ENCODE assay signal across 8 cellular contexts in the genomic region with DNA sequence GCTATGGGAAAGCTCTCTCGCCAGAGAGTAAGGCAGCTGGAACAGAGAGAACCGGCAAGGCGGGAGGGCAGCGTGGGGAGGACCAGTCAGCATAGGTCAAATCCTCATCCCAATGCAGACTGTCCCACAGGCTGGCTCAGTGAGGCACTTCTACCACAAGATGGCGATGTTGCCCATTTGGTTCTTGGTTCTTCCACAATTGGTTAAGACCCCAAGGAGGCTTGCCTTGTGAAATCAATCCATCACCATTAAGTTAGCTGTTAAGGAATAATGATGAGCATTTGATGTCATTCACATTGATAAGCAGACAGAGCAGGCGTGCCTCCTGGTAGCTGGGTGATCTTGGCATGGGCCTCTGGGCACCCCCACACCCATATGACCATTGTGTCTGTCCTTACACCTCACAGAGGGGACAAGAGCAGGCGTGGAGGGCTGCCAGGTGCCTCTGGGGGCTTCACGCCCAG. TPM values are rescaled to one million over a fixed set of nuclear protein-coding genes. Genes with fewer than 3 reads are reported as not detected.
A peak's percentile ranks its signal among the peaks of the same experiment; 100 is the strongest.
DNase-seq lines count a peak whose midpoint lies in the region; ATAC-seq and TF ChIP-seq lines count a peak whose summit lies in the region.

No MANE protein-coding gene starts in this region.

- peak; percentile 41 to 89 (median 63) for TF ChIP-seq CTCF in body of pancreas (IDR thresholded peaks at IDR 0.05)
- peak; percentile 57 to 92 (median 80) for TF ChIP-seq CTCF in spleen (IDR thresholded peaks at IDR 0.05 in 8 of 11, conservative IDR thresholded peaks at IDR 0.05 in 3 of 11)

- H3K27ac ChIP-seq in body of pancreas = no peak overlapping the region
- H3K27ac ChIP-seq in spleen = no peak overlapping the region

- H3K27me3 ChIP-seq in HAP-1 (ENCODE audit: low read depth) = no peaks in the 10 kb centered on the region
- H3K27me3 ChIP-seq in body of pancreas = no peaks in the 10 kb centered on the region
- no peaks in the 10 kb centered on the region for H3K27me3 ChIP-seq in spleen (replicated peaks in 1 of 7)

- ATAC-seq in body of pancreas (peak; percentile 52), HG03135 (IDR thresholded peaks at IDR 0.05; ENCODE audit: unreplicated experiment) (no peak)

- H3K4me3 ChIP-seq in HAP-1 (no peak overlapping the region), body of pancreas (no peak overlapping the region), spleen (no peak overlapping the region)

- 15 to 23% methylated on average over 4 to 8 of the region's 8 CpGs for WGBS in body of pancreas, 2 donors
- WGBS in spleen, 5 donors = 13 to 22% (median 19%) methylated on average over 8 of the region's 8 CpGs

- H3K36me3 ChIP-seq in HAP-1 (replicated peaks) (no peaks in the 10 kb centered on the region), body of pancreas (replicated peaks in 1 of 2; ENCODE audit: insufficient read depth in 1 of 2, low read depth in 2 of 2) (no peaks in the 10 kb centered on the region), spleen (no peaks in the 10 kb centered on the region)

- DNase-seq in G401 (ENCODE audit: low spot score) (peak; percentile 79), HAP-1 (ENCODE audit: low spot score in 2 of 2) (peak; percentile 69 to 87), NCI-H1105 (lab: John Stamatoyannopoulos, UW) (peak; percentile 65), T1000 (lab: John Stamatoyannopoulos, UW) (peak; percentile 54), body of pancreas (peak; percentile 42 to 63 (median 58)), iPS-NIHi11 (ENCODE audit: low spot score) (peak; percentile 91), spleen (peak; percentile 76)

- TF ChIP-seq POLR2A in body of pancreas (IDR thresholded peaks at IDR 0.05) (no peak), spleen (IDR thresholded peaks at IDR 0.05) (no peak)

- in situ Hi-C loops in G401 (cut with HindIII; ENCODE audit: low sequenced_read_pairs) = no loop called here
- in situ Hi-C loops in HAP-1 (cut with MboI; ENCODE audit: low sequenced_read_pairs) = loop anchor here (5.0 kb wide), 1 partner anchor 170 kb away; no protein-coding TSS in a partner anchor

- intact Hi-C loops in body of pancreas (cut with DNase I) (no loop called here), spleen (cut with DNase I; ENCODE audit: low total_unique reads) (loop anchor here (5.0 kb wide), 1 partner anchor 170 kb away; no protein-coding TSS in a partner anchor)

- H3K4me1 ChIP-seq in HAP-1 = no peaks in the 10 kb centered on the region
- no peaks in the 10 kb centered on the region for H3K4me1 ChIP-seq in body of pancreas
- peaks cover 0 to 5% (median 0%) of the 10 kb centered on the region in 6 donors for H3K4me1 ChIP-seq in spleen

- H3K9me3 ChIP-seq in HAP-1 (no peaks in the 10 kb centered on the region), body of pancreas (no peaks in the 10 kb centered on the region), spleen (no peaks in the 10 kb centered on the region)

RNA-seq across cellular contexts. Expression of gene CSTL1, which starts 2.4 kb away (rescaled TPM):
- total RNA-seq in G401 (2014; rRNA removed; shearing (Covaris generic)) = not detected in 2 replicates
- total RNA-seq in body of pancreas (not detected), spleen (not detected)
- polyA plus RNA-seq in spleen = not detected

RNA-seq across cellular contexts. Expression of gene CST11, which starts 10.8 kb away (rescaled TPM):
- total RNA-seq in G401 (2014; rRNA removed; shearing (Covaris generic)) = not detected in 2 replicates
- total RNA-seq in body of pancreas = not detected
- not detected for total RNA-seq in spleen
- polyA plus RNA-seq in spleen = not detected

RNA-seq across cellular contexts. Expression of gene NAPB, which starts 20.6 kb away (rescaled TPM):
- 3.7 and 5.0 TPM in 2 replicates for total RNA-seq in G401 (2014; rRNA removed; shearing (Covaris generic))
- total RNA-seq in body of pancreas = 10 to 100 TPM in 1 of 2 donors, 1 to 10 TPM in 1; 9.9 to 12.7 TPM
- total RNA-seq in spleen = 10 to 100 TPM; 11.3 to 31.9 (median 16.2) TPM
- 1 to 10 TPM; 3.4 to 6.9 (median 4.5) TPM for polyA plus RNA-seq in spleen

RNA-seq across cellular contexts. Expression of gene CST8, which starts 49.0 kb away (rescaled TPM):
- not detected in 2 replicates for total RNA-seq in G401 (2014; rRNA removed; shearing (Covaris generic))
- not detected for total RNA-seq in body of pancreas
- total RNA-seq in spleen = not detected
- not detected for polyA plus RNA-seq in spleen
